18 cellular contexts compared by ENCODE assay signal in the genomic region with DNA sequence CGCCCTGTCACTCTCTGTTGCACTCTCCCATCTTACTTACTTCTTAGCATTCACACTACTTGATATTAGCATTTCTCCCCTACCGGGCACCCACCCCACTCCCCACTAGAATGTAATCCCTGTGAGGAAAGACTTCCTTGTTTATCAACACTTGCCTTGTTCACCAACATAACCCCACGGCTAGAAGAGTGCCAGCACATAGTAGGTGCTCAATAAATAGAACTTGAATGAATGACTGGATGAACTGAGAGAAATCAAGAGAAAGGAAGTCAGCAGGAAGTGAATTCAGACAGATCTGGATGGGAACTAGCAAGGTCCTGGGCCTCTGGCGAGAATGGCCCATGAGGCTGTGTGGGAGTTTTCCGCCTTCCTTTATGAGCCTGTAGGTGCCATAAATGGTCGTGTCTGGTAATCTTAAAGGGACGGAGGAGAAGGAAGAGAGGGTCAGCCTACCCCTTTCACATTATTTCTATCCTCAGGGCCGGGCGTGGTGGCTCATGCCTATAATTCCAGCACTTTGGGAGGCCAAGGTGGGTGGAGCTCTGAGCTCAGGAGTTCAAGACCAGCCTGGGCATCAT. TPM values are rescaled to one million over a fixed set of nuclear protein-coding genes. Genes with fewer than 3 reads are reported as not detected.
DNase-seq lines count a peak whose midpoint lies in the region; ATAC-seq and TF ChIP-seq lines count a peak whose summit lies in the region.
"Had no signal": no experiment of that assay in that cellular context is flagged by ENCODE, and none has a peak within 500 bp of the region (broad histone marks: within the 10 kb centered on the region; RNA-seq: fewer than 3 reads in every experiment).

No MANE protein-coding gene starts in this region.

- no peaks in the 10 kb centered on the region for H3K36me3 Mint-ChIP-seq in endodermal cell (ENCODE audit: low read depth)
- no peaks in the 10 kb centered on the region for H3K36me3 Mint-ChIP-seq in activated naive CD4-positive, alpha-beta T cell treated with anti-CD3 and anti-CD28 coated beads, Interleukin-2, amount 10 ng/mL, durations not matched to agents 7 days and 5 days
- no peaks in the 10 kb centered on the region for H3K36me3 Mint-ChIP-seq in T-cell

- H3K27me3 Mint-ChIP-seq in endodermal cell (ENCODE audit: insufficient read depth): peaks cover 52% of the 10 kb centered on the region
- no peaks in the 10 kb centered on the region for H3K27me3 Mint-ChIP-seq in activated naive CD4-positive, alpha-beta T cell treated with anti-CD3 and anti-CD28 coated beads, Interleukin-2, amount 10 ng/mL, durations not matched to agents 7 days and 5 days
- no peaks in the 10 kb centered on the region for H3K27me3 Mint-ChIP-seq in T-cell
- H3K27me3 Mint-ChIP-seq: CD4-positive, alpha-beta memory T cell had no signal

- no peaks in the 10 kb centered on the region for H3K9me2 ChIP-seq in HCT116 (ENCODE audit: insufficient read depth)
- H3K9me2 ChIP-seq: SK-N-SH had no signal

- H3K4me3 ChIP-seq in HCT116 (replicated peaks in 1 of 2; ENCODE audit: low read depth in 1 of 2, low read length in 2 of 2) (no peak overlapping the region), RWPE2 (ENCODE audit: severe bottlenecking) (no peak overlapping the region), endodermal cell (ENCODE audit: low read length) (no peak overlapping the region)

- intact Hi-C loops in HCT116 (cut with micrococcal nuclease): no loop called here

- H3K4me2 ChIP-seq in HCT116 (ENCODE audit: low read length): peak overlapping the region; percentile 26; the same call in 1 of the 2 replicates
- H3K4me2 ChIP-seq: SK-N-SH had no signal

- BruUV-seq in HCT116 (replicated peaks; lab: Mats Ljungman, UMichigan): no TSS peak

- H3K27ac ChIP-seq in HCT116 (ENCODE audit: low read depth, low read length) (no peak overlapping the region), RWPE2 (ENCODE audit: poor library complexity, severe bottlenecking) (no peak overlapping the region), endodermal cell (ENCODE audit: low read depth, low read length) (no peak overlapping the region)
- H3K27ac ChIP-seq: RWPE1 had no signal

- TF ChIP-seq CTCF in HCT116 (IDR thresholded peaks at IDR 0.05 in 2 of 3, conservative IDR thresholded peaks at IDR 0.05 in 1 of 3; ENCODE audit: borderline replicate concordance in 1 of 3, insufficient read depth in 1 of 3, low read depth in 2 of 3, low read length in 2 of 3) (no peak), RWPE2 (IDR thresholded peaks at IDR 0.05; ENCODE audit: poor library complexity, severe bottlenecking) (no peak), endodermal cell (conservative IDR thresholded peaks at IDR 0.05) (no peak)

- 50 to 76% methylated on average over 2 to 8 of the region's 9 CpGs for WGBS in endodermal cell (ENCODE audit: insufficient coverage in 1 of 2, insufficient read length in 1 of 2), 2 experiments

- CTCF ChIA-PET in HCT116 (lab: Charles Lee) (no interaction called here), T-cell (lab: Charles Lee) (no interaction called here)
- CTCF ChIA-PET in activated naive CD4-positive, alpha-beta T cell treated with anti-CD3 and anti-CD28 coated beads, Interleukin-2, amount 10 ng/mL, durations not matched to agents 7 days and 5 days (lab: Charles Lee): no interaction called here

- H3K9me3 ChIP-seq in HCT116 (ENCODE audit: control insufficient read depth in 1 of 2, insufficient read depth in 1 of 2, low read depth in 1 of 2, low read length in 2 of 2) (no peaks in the 10 kb centered on the region), RWPE2 (ENCODE audit: severe bottlenecking) (no peaks in the 10 kb centered on the region), endodermal cell (ENCODE audit: control insufficient read depth, low read length) (no peaks in the 10 kb centered on the region)
- H3K9me3 ChIP-seq: SK-N-SH had no signal

- H4K20me1 ChIP-seq in HCT116 (ENCODE audit: insufficient read depth): no peaks in the 10 kb centered on the region

- no peaks in the 10 kb centered on the region for H3K36me3 ChIP-seq in HCT116 (ENCODE audit: control insufficient read depth in 1 of 2, insufficient read depth in 2 of 2, low read length in 2 of 2)
- H3K36me3 ChIP-seq in RWPE2 (ENCODE audit: low read depth): no peaks in the 10 kb centered on the region
- H3K36me3 ChIP-seq in endodermal cell (ENCODE audit: control insufficient read depth, insufficient read depth, low read length): no peaks in the 10 kb centered on the region

- TF ChIP-seq RAD21 in HCT116 (IDR thresholded peaks at IDR 0.05; ENCODE audit: low read depth): no peak

- H3K4me3 Mint-ChIP-seq in endodermal cell: no peak overlapping the region
- no peak overlapping the region for H3K4me3 Mint-ChIP-seq in activated naive CD4-positive, alpha-beta T cell treated with anti-CD3 and anti-CD28 coated beads, Interleukin-2, amount 10 ng/mL, durations not matched to agents 7 days and 5 days
- H3K4me3 Mint-ChIP-seq in T-cell: no peak overlapping the region
- H3K4me3 Mint-ChIP-seq: CD4-positive, alpha-beta memory T cell had no signal

- H3K4me1 Mint-ChIP-seq in endodermal cell (peaks cover 9% of the 10 kb centered on the region), T-cell (peaks cover 0 to 2% (median 0%) of the 10 kb centered on the region in 3 donors)
- no peaks in the 10 kb centered on the region for H3K4me1 Mint-ChIP-seq in activated naive CD4-positive, alpha-beta T cell treated with anti-CD3 and anti-CD28 coated beads, Interleukin-2, amount 10 ng/mL, durations not matched to agents 7 days and 5 days
- H3K4me1 Mint-ChIP-seq: CD4-positive, alpha-beta memory T cell had no signal

- H3K27ac Mint-ChIP-seq in endodermal cell (no peak overlapping the region), T-cell (no peak overlapping the region)
- no peak overlapping the region for H3K27ac Mint-ChIP-seq in activated naive CD4-positive, alpha-beta T cell treated with anti-CD3 and anti-CD28 coated beads, Interleukin-2, amount 10 ng/mL, durations not matched to agents 7 days and 5 days

- H3K27me3 ChIP-seq in HCT116 (ENCODE audit: insufficient read depth, low read length) (no peaks in the 10 kb centered on the region), RWPE2 (ENCODE audit: insufficient read depth, poor library complexity, severe bottlenecking) (no peaks in the 10 kb centered on the region), endodermal cell (ENCODE audit: control insufficient read depth, insufficient read depth, low read length, poor library complexity, severe bottlenecking) (peaks cover 46% of the 10 kb centered on the region)

- ATAC-seq in HCT116 (no peak), RWPE2 (ENCODE audit: low read depth) (no peak), T-cell (replicated peaks in 1 of 4) (no peak), HG03520 (IDR thresholded peaks at IDR 0.05; ENCODE audit: unreplicated experiment) (no peak)

- H3K9me3 Mint-ChIP-seq in endodermal cell (no peaks in the 10 kb centered on the region), T-cell (peaks cover 2 to 6% (median 4%) of the 10 kb centered on the region in 3 donors)
- H3K9me3 Mint-ChIP-seq in activated naive CD4-positive, alpha-beta T cell treated with anti-CD3 and anti-CD28 coated beads, Interleukin-2, amount 10 ng/mL, durations not matched to agents 7 days and 5 days: no peaks in the 10 kb centered on the region

- POLR2A ChIA-PET in HCT116 (lab: Charles Lee): no interaction called here
- POLR2A ChIA-PET in T-cell (lab: Charles Lee): no interaction called here

- RAD21 ChIA-PET in HCT116 (lab: Charles Lee; ENCODE audit: low non-redundant PET in 1 of 2, low total read pairs in 2 of 2, uncharacterized antibody in 2 of 2, unreplicated experiment in 2 of 2): no interaction called here

- H3K79me2 ChIP-seq in HCT116 (ENCODE audit: insufficient read depth, low read length): no peaks in the 10 kb centered on the region

- H3K9ac ChIP-seq in HCT116 (ENCODE audit: low read length) (no peak overlapping the region), endodermal cell (ENCODE audit: extremely low read depth, low read length, poor library complexity, severe bottlenecking) (no peak overlapping the region)
- H3K9ac ChIP-seq: SK-N-SH had no signal

- no peak overlapping the region for H2AFZ ChIP-seq in HCT116 (ENCODE audit: low read depth, low read length, poor library complexity, severe bottlenecking)

- H3K4me1 ChIP-seq in HCT116 (ENCODE audit: control insufficient read depth in 1 of 2, insufficient read depth in 2 of 2, low read length in 2 of 2) (peaks cover 13 to 39% of the 10 kb centered on the region in 2 experiments), RWPE2 (ENCODE audit: insufficient read depth, poor library complexity, severe bottlenecking) (no peaks in the 10 kb centered on the region), endodermal cell (ENCODE audit: control insufficient read depth, insufficient read depth, low read length) (no peaks in the 10 kb centered on the region)

- TF ChIP-seq POLR2A in HCT116 (IDR thresholded peaks at IDR 0.05; ENCODE audit: borderline replicate concordance, extremely low read depth, insufficient read depth, insufficient read length): no peak

- DNase-seq in HCT116 (ENCODE audit: low read depth, low spot score): no peak
- peak; percentile 17 for DNase-seq in RWPE2 (ENCODE audit: low spot score)
- DNase-seq in endodermal cell: peak; percentile 18
- DNase-seq in activated naive CD4-positive, alpha-beta T cell treated with anti-CD3 and anti-CD28 coated beads, Interleukin-2, amount 10 ng/mL, durations not matched to agents 7 days and 5 days: no peak
- DNase-seq in T-cell: no peak
- no peak for DNase-seq in NCI-H510A treated with DMSO at 0.1 percent for 48 hours (lab: John Stamatoyannopoulos, UW)
- DNase-seq: CD4-positive, alpha-beta memory T cell; DND-41; MM.1S; NCI-H1105 treated with DMSO at 0.1 percent for 48 hours; NCI-H2081 treated with DMSO at 0.1 percent for 48 hours; NCI-H2171 treated with DMSO at 0.1 percent for 48 hours; NCI-H446 treated with DMSO at 0.1 percent for 48 hours; NCI-H748 treated with DMSO at 0.1 percent for 48 hours; SIG-M5; SK-N-SH had no signal

TF ChIP-seq in HCT116, 20 proteins besides CTCF, POLR2A, EP300 and RAD21:
- TF ChIP-seq SRF (IDR thresholded peaks at IDR 0.05; ENCODE audit: low read depth): peak; percentile 44; the same call in 1 of the 2 replicates
- no peak for TF ChIP-seq EZH2phosphoT487 (IDR thresholded peaks at IDR 0.05; ENCODE audit: borderline replicate concordance)

RNA-seq across cellular contexts. Expression of a gene that starts 42.4 kb away (rescaled TPM):
- total RNA-seq in HCT116 (2021; ENCODE audit: unreplicated experiment) (32.7 TPM), endodermal cell (10 to 100 TPM; 31.3 to 34.6 TPM), T-cell (100 to 1,000 TPM; 153 to 271 (median 182) TPM)
- polyA plus RNA-seq in HCT116 (2012): 16.0 and 18.1 TPM in 2 replicates
- polyA plus RNA-seq in endodermal cell (2013, experiment 1 of 2): 30.0 TPM
- 34.7 TPM for polyA plus RNA-seq in endodermal cell (2013, experiment 2 of 2)

Comparison
In these comparisons a context has a peak if more than half of its experiments do, and no peak if none do; other contexts are left out.
1. DNase-seq: peak in RWPE2 (single experiment) and endodermal cell (single experiment); none in HCT116 (single experiment), activated naive CD4-positive, alpha-beta T cell treated with anti-CD3 and anti-CD28 coated beads, Interleukin-2, amount 10 ng/mL, durations not matched to agents 7 days and 5 days (single experiment), T-cell (0 of 34) and NCI-H510A treated with DMSO at 0.1 percent for 48 hours (single experiment).